ENCODE assay signal across 9 cellular contexts in the genomic region with DNA sequence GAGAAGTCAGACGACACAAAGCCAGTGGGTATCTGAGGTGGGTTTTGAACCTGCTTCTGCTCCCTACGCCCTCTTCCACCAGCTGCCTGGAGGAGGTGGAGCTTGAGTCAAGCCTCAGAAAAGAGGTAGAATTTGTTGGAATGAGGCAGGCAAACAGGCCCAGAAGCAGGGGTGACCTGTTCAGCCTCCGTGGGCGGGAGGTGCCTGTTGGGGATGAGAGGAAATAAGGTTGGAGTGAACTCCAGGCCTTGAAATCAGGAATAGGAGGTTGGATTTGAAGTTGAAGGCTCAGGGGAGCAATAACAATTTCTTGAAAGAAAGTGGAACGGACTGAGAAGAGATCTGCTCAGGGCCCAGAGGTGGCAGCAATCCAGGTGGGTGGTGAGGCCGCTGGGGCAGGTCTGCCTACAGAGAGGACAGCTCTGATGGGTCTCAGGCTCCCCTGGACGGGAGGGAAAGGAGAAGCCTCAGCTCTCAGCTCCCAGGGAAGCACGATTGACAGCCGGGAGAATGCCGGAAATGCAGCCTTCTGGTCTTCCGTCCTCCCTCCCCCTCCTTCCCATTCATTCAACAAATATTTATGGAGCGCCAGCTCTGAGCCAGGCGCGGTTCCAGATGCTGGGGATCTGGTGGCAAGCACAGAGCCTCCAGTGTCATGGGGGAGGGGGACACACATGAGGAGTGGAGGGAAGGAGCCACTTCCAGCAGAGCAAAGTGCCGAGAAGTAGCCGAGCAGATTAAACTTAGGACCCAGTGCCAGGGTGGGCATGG.
A peak's percentile ranks its signal among the peaks of the same experiment; 100 is the strongest.
DNase-seq lines count a peak whose midpoint lies in the region; ATAC-seq and TF ChIP-seq lines count a peak whose summit lies in the region.
"Had no signal": no experiment of that assay in that cellular context is flagged by ENCODE, and none has a peak within 500 bp of the region (broad histone marks: within the 10 kb centered on the region; RNA-seq: fewer than 3 reads in every experiment).

No MANE protein-coding gene starts in this region.

- peaks cover 9 to 70% of the 10 kb centered on the region in 2 donors for H3K4me1 ChIP-seq in muscle layer of duodenum (ENCODE audit: control insufficient read depth in 1 of 2, insufficient read depth in 2 of 2, low read length in 2 of 2)

- peak overlapping the region; percentile 17 to 59 for H3K4me3 ChIP-seq in muscle layer of duodenum (ENCODE audit: low read depth in 1 of 2, low read length in 2 of 2)

- no peaks in the 10 kb centered on the region for H3K27me3 Mint-ChIP-seq in chondrocyte (ENCODE audit: low read depth)

- no peak for TF ChIP-seq CTCF in C4-2B (conservative IDR thresholded peaks at IDR 0.05)
- no peak for TF ChIP-seq CTCF in chondrocyte (IDR thresholded peaks at IDR 0.05)

- no peaks in the 10 kb centered on the region for H3K9me3 ChIP-seq in muscle layer of duodenum (ENCODE audit: control insufficient read depth in 1 of 2, low read length in 2 of 2)

- DNase-seq in NCI-H1092 treated with DMSO at 0.1 percent for 48 hours (lab: John Stamatoyannopoulos, UW) (peak; percentile 64), chondrocyte (ENCODE audit: low spot score) (no peak), T-helper 2 cell (no peak)
- no peak for DNase-seq in stimulated activated CD4-positive, alpha-beta T cell treated with anti-CD3 and anti-CD28 coated beads, Interleukin-12 subunit alpha, Interleukin-12 subunit beta, amount 100 ng/mL, for 4 hours

- no peaks in the 10 kb centered on the region for H3K36me3 ChIP-seq in muscle layer of duodenum (ENCODE audit: control insufficient read depth in 1 of 2, insufficient read depth in 2 of 2, low read length in 2 of 2)

- peak overlapping the region; percentile 48 for H3K4me3 Mint-ChIP-seq in chondrocyte (ENCODE audit: unreplicated experiment)

- no peaks in the 10 kb centered on the region for H3K27me3 ChIP-seq in muscle layer of duodenum (ENCODE audit: low read depth, low read length)

- H3K27ac ChIP-seq in C4-2B (peak overlapping the region; percentile 63), muscle layer of duodenum (ENCODE audit: low read length) (peak overlapping the region; percentile 51)

- H3K9me3 Mint-ChIP-seq in chondrocyte (ENCODE audit: low read depth): no peaks in the 10 kb centered on the region

- H3K36me3 Mint-ChIP-seq in chondrocyte (ENCODE audit: low read depth): no peaks in the 10 kb centered on the region

- ATAC-seq in HG03196 (IDR thresholded peaks at IDR 0.05; ENCODE audit: unreplicated experiment) (no peak), GM19397 (IDR thresholded peaks at IDR 0.05; ENCODE audit: unreplicated experiment) (no peak)
- ATAC-seq: activated CD4-positive, CD25-positive, alpha-beta regulatory T cell treated with anti-CD3 and anti-CD28 coated beads, Interleukin-2, amount 50 U/mL, for 24 hours had no signal

- H3K4me1 Mint-ChIP-seq in chondrocyte (ENCODE audit: low read depth): peaks cover 43% of the 10 kb centered on the region

- peak overlapping the region; percentile 84 for H3K27ac Mint-ChIP-seq in chondrocyte (ENCODE audit: unreplicated experiment)
